8 cellular contexts compared by ENCODE assay signal in the genomic region with DNA sequence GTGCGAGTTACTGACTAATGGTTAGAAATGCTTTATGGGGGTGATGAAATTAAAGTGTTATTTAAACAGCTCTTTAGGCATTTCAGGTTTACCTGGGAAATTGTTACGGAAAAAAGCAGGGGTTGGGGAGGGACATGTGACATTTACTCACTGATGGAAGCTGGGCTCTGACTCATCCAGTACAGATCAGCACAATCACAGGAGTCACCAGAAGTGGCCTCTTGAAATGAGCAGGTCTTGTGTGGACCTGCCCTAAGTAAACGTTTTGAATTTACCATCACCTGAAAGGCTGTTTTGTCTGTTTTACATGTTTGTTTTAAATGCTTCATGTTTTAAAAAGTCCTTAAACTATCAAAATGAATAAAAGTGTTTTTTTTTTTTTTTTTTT. TPM values are rescaled to one million over a fixed set of nuclear protein-coding genes. Genes with fewer than 3 reads are reported as not detected.
DNase-seq lines count a peak whose midpoint lies in the region; ATAC-seq and TF ChIP-seq lines count a peak whose summit lies in the region.

No MANE protein-coding gene starts in this region.

- 86 to 87% methylated on average over 3 of the region's 3 CpGs for WGBS in aorta, 2 donors

- H3K9me3 Mint-ChIP-seq in T-helper 1 cell treated with Interleukin-12 subunit alpha and Interleukin-12 subunit beta and Interleukin-4 antibody, amounts not matched to agents 30 μg/mL and 1 μg/mL, for 36 hours, result no peaks in the 10 kb centered on the region

- ATAC-seq in upper lobe of right lung (peak; percentile 75), aorta (ENCODE audit: low FRiP score) (no peak), HG03025 (IDR thresholded peaks at IDR 0.05; ENCODE audit: low FRiP score, unreplicated experiment) (no peak)

- peaks cover 47% of the 10 kb centered on the region for H3K4me1 Mint-ChIP-seq in T-helper 1 cell treated with Interleukin-12 subunit alpha and Interleukin-12 subunit beta and Interleukin-4 antibody, amounts not matched to agents 30 μg/mL and 1 μg/mL, for 36 hours (ENCODE audit: low read depth)

- H3K4me3 ChIP-seq in upper lobe of right lung (no peak overlapping the region), aorta (ENCODE audit: low read length in 2 of 2) (no peak overlapping the region)

- no peaks in the 10 kb centered on the region for H3K27me3 ChIP-seq in upper lobe of right lung
- H3K27me3 ChIP-seq in aorta (ENCODE audit: control insufficient read depth in 1 of 2, insufficient read depth in 2 of 2, low read length in 1 of 2), result no peaks in the 10 kb centered on the region

- H3K36me3 ChIP-seq in upper lobe of right lung, result no peaks in the 10 kb centered on the region
- no peaks in the 10 kb centered on the region for H3K36me3 ChIP-seq in aorta (ENCODE audit: control insufficient read depth in 1 of 2, insufficient read depth in 2 of 2, low read length in 1 of 2)

- peak overlapping the region; percentile 84 for H3K4me3 Mint-ChIP-seq in T-helper 1 cell treated with Interleukin-12 subunit alpha and Interleukin-12 subunit beta and Interleukin-4 antibody, amounts not matched to agents 30 μg/mL and 1 μg/mL, for 36 hours

- peaks cover 18% of the 10 kb centered on the region for H3K36me3 Mint-ChIP-seq in T-helper 1 cell treated with Interleukin-12 subunit alpha and Interleukin-12 subunit beta and Interleukin-4 antibody, amounts not matched to agents 30 μg/mL and 1 μg/mL, for 36 hours (ENCODE audit: low read depth)

- H3K9me3 ChIP-seq in upper lobe of right lung, result no peaks in the 10 kb centered on the region
- no peaks in the 10 kb centered on the region for H3K9me3 ChIP-seq in aorta (ENCODE audit: control insufficient read depth, low read length)

- H3K27ac Mint-ChIP-seq in T-helper 1 cell treated with Interleukin-12 subunit alpha and Interleukin-12 subunit beta and Interleukin-4 antibody, amounts not matched to agents 30 μg/mL and 1 μg/mL, for 36 hours, result no peak overlapping the region

- no peak for TF ChIP-seq CTCF in upper lobe of right lung (IDR thresholded peaks at IDR 0.05)

- H3K27ac ChIP-seq in upper lobe of right lung (no peak overlapping the region), aorta (ENCODE audit: low read depth in 1 of 2, low read length in 2 of 2) (no peak overlapping the region)

- H3K27me3 Mint-ChIP-seq in T-helper 1 cell treated with Interleukin-12 subunit alpha and Interleukin-12 subunit beta and Interleukin-4 antibody, amounts not matched to agents 30 μg/mL and 1 μg/mL, for 36 hours (ENCODE audit: low read depth), result peaks cover 15% of the 10 kb centered on the region

- DNase-seq in AG20443 (ENCODE audit: low spot score), result peak; percentile 52
- DNase-seq in HT-29 (ENCODE audit: low spot score), result peak; percentile 65
- peak; percentile 29 for DNase-seq in glomerular endothelial cell (ENCODE audit: extremely low read depth, low read depth, low spot score)
- no peak for DNase-seq in upper lobe of right lung
- no peak for DNase-seq in aorta
- no peak for DNase-seq in KBM-7

- in situ Hi-C loops in KBM-7 (cut with MboI; ENCODE audit: low pct_unique_long_range_greater_than_20kb, low sequenced_read_pairs), result no loop called here

- peaks cover 27% of the 10 kb centered on the region for H3K4me1 ChIP-seq in upper lobe of right lung
- H3K4me1 ChIP-seq in aorta (ENCODE audit: control insufficient read depth in 1 of 2, insufficient read depth in 2 of 2, low read length in 2 of 2), result peaks cover 0 to 14% of the 10 kb centered on the region in 2 donors

- intact Hi-C loops in upper lobe of right lung (cut with DNase I), result no loop called here
- intact Hi-C loops in aorta (cut with DNase I), result no loop called here

RNA-seq across cellular contexts. Expression of gene GLRX3, which starts 2.3 kb away (rescaled TPM):
- 62.5 and 77.0 TPM in 2 replicates for total RNA-seq in HT-29 (2014; rRNA removed; shearing (Covaris generic))
- 89.3 and 100.0 TPM in 2 replicates for total RNA-seq in glomerular endothelial cell
- 53.1 TPM for total RNA-seq in upper lobe of right lung
- 10 to 100 TPM; 47.1 to 50.0 TPM for total RNA-seq in aorta
- polyA plus RNA-seq in aorta, result 10 to 100 TPM; 58.2 to 95.3 TPM

RNA-seq across cellular contexts. Expression of gene C10orf143, which starts 27.8 kb away (rescaled TPM):
- total RNA-seq in HT-29 (2014; rRNA removed; shearing (Covaris generic)), result 0.91 TPM in 1 of 2 replicates, not detected in the other
- total RNA-seq in glomerular endothelial cell (0.10 TPM in 1 of 2 replicates, not detected in the other), upper lobe of right lung (3.4 TPM), aorta (1 to 10 TPM; 1.9 to 3.2 TPM)
- polyA plus RNA-seq in aorta, result 1 to 10 TPM; 6.9 to 7.5 TPM

Comparison
In these comparisons a context has a peak if more than half of its experiments do, and no peak if none do; other contexts are left out.
1. DNase-seq: peak in AG20443 (single experiment), HT-29 (single experiment) and glomerular endothelial cell (single experiment); none in upper lobe of right lung (single experiment), aorta (0 of 2) and KBM-7 (single experiment).